In the genomic region with DNA sequence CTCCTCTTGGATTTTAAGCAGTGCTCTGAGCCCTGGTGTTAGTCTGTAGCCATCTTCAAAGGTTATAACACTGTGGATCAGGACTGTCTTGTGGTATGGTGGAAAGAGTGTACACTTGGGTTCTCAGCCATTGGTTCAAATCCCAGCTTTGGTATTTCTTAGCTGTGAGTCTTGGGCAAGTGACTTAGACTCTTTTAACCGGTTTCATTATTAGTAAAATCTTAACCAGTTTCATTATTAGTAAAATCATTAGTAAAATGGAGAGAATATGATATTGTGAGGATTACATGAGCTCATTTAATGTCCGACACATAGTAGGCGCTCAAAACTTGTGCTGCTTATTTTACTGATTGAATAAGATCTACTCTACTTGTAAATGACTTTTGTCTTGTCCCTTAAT, we compare ENCODE assay signal across 22 cellular contexts. TPM values are rescaled to one million over a fixed set of nuclear protein-coding genes. Genes with fewer than 3 reads are reported as not detected.
DNase-seq lines count a peak whose midpoint lies in the region; ATAC-seq and TF ChIP-seq lines count a peak whose summit lies in the region.
"Had no signal": no experiment of that assay in that cellular context is flagged by ENCODE, and none has a peak within 500 bp of the region (broad histone marks: within the 10 kb centered on the region; RNA-seq: fewer than 3 reads in every experiment).

No MANE protein-coding gene starts in this region.

- no peak overlapping the region for H3K9ac ChIP-seq in BLaER1
- H3K9ac ChIP-seq: GM23248 had no signal

- H3K36me3 ChIP-seq in BLaER1 (peaks cover 50% of the 10 kb centered on the region), BE2C (peaks cover 11% of the 10 kb centered on the region)
- H3K36me3 ChIP-seq: thoracic aorta had no signal

- peak overlapping the region; percentile 67 for H3K27ac Mint-ChIP-seq in T-helper 2 cell treated with Interferon-gamma antibody and Interleukin-4, amounts not matched to agents 5 μg/mL and 100 μg/mL, for 36 hours
- H3K27ac Mint-ChIP-seq: immature natural killer cell, T-helper 17 cell had no signal

- H3K4me3 Mint-ChIP-seq in T-helper 2 cell treated with Interferon-gamma antibody and Interleukin-4, amounts not matched to agents 5 μg/mL and 100 μg/mL, for 36 hours = peak overlapping the region; percentile 15
- H3K4me3 Mint-ChIP-seq: immature natural killer cell, T-helper 17 cell had no signal

- no peaks in the 10 kb centered on the region for H3K27me3 ChIP-seq in BLaER1
- no peaks in the 10 kb centered on the region for H3K27me3 ChIP-seq in BE2C
- H3K27me3 ChIP-seq: SJCRH30 had no signal

- peak; percentile 30 for DNase-seq in GM10266 (ENCODE audit: extremely low spot score)
- peak; percentile 34 for DNase-seq in GM20000 (ENCODE audit: low spot score)
- DNase-seq in T-helper 2 cell treated with Interferon-gamma antibody and Interleukin-4, amounts not matched to agents 5 μg/mL and 100 μg/mL, for 36 hours (ENCODE audit: low spot score) = no peak
- no peak for DNase-seq in kidney glomerular epithelial cell (lab: John Stamatoyannopoulos, UW)
- no peak for DNase-seq in BE2C
- DNase-seq: amygdala; GM23248; head of caudate nucleus; immature natural killer cell; Karpas-422; naive B cell; NCI-H1092 treated with DMSO at 0.1 percent for 48 hours; NCI-H2107; PC-3; SJCRH30; stimulated activated CD4-positive, alpha-beta T cell treated with anti-CD3 and anti-CD28 coated beads, Interleukin-4, amount 100 ng/mL, for 24 hours; T-helper 17 cell had no signal

- peaks cover 17% of the 10 kb centered on the region for H3K9me3 ChIP-seq in BLaER1
- H3K9me3 ChIP-seq in BE2C = no peaks in the 10 kb centered on the region
- H3K9me3 ChIP-seq: SJCRH30, thoracic aorta had no signal

- H4K20me1 ChIP-seq in BLaER1 = 0 out of 2 replicates have a peak, but pooled peaks cover 5% of the 10 kb centered on the region

- H3K4me1 ChIP-seq in BLaER1 (peaks cover 28% of the 10 kb centered on the region), BE2C (no peaks in the 10 kb centered on the region)
- H3K4me1 ChIP-seq: SJCRH30 had no signal

- no peak overlapping the region for H3K4me3 ChIP-seq in BLaER1
- no peak overlapping the region for H3K4me3 ChIP-seq in BE2C (ENCODE audit: low read depth, low read length)
- H3K4me3 ChIP-seq: GM23248, lung, SJCRH30, skin epidermis, thoracic aorta had no signal

- ATAC-seq in GM18502 (IDR thresholded peaks at IDR 0.05; ENCODE audit: poor library complexity, unreplicated experiment) = no peak
- ATAC-seq: PC-3, T-helper 17 cell had no signal

- H3K27me3 Mint-ChIP-seq in T-helper 2 cell treated with Interferon-gamma antibody and Interleukin-4, amounts not matched to agents 5 μg/mL and 100 μg/mL, for 36 hours (ENCODE audit: low read depth) = no peaks in the 10 kb centered on the region
- H3K27me3 Mint-ChIP-seq: naive B cell, T-helper 17 cell had no signal

- H3K9me3 Mint-ChIP-seq in T-helper 2 cell treated with Interferon-gamma antibody and Interleukin-4, amounts not matched to agents 5 μg/mL and 100 μg/mL, for 36 hours = no peaks in the 10 kb centered on the region

- no peak overlapping the region for H3K27ac ChIP-seq in BLaER1
- H3K27ac ChIP-seq: GM23248, SJCRH30, skin epidermis, thoracic aorta had no signal

- TF ChIP-seq CTCF in GM10266 (IDR thresholded peaks at IDR 0.05; ENCODE audit: control insufficient read depth, insufficient read depth, low read depth, missing control alignments) = no peak
- no peak for TF ChIP-seq CTCF in GM20000 (IDR thresholded peaks at IDR 0.05; ENCODE audit: extremely low read depth, missing control alignments)
- no peak for TF ChIP-seq CTCF in BE2C (IDR thresholded peaks at IDR 0.05; ENCODE audit: low read depth, low read length)

- peak overlapping the region; percentile 43; the same call in 1 of the 2 replicates for H3K4me2 ChIP-seq in BLaER1

- H3K4me1 Mint-ChIP-seq in T-helper 2 cell treated with Interferon-gamma antibody and Interleukin-4, amounts not matched to agents 5 μg/mL and 100 μg/mL, for 36 hours (ENCODE audit: low read depth) = peaks cover 18% of the 10 kb centered on the region
- H3K4me1 Mint-ChIP-seq: immature natural killer cell had no signal

- peaks cover 50% of the 10 kb centered on the region for H3K36me3 Mint-ChIP-seq in T-helper 2 cell treated with Interferon-gamma antibody and Interleukin-4, amounts not matched to agents 5 μg/mL and 100 μg/mL, for 36 hours (ENCODE audit: low read depth)

RNA-seq across cellular contexts. Expression of gene TTLL5, which starts 12.3 kb away (rescaled TPM):
- 8.7 TPM for polyA plus RNA-seq in BE2C (2012; ENCODE audit: insufficient read depth, insufficient read length, low read depth)

RNA-seq across cellular contexts. Expression of gene ERG28, which starts 12.7 kb away (rescaled TPM):
- 15.1 TPM for polyA plus RNA-seq in BE2C (2012; ENCODE audit: insufficient read depth, insufficient read length, low read depth)

Comparison
In these comparisons a context has a peak if more than half of its experiments do, and no peak if none do; other contexts are left out.
1. DNase-seq: peak in GM10266 (single experiment) and GM20000 (single experiment); none in T-helper 2 cell treated with Interferon-gamma antibody and Interleukin-4, amounts not matched to agents 5 μg/mL and 100 μg/mL, for 36 hours (single experiment), kidney glomerular epithelial cell (single experiment) and BE2C (single experiment).